Comparison of ENCODE assay signal across 1 cellular context in the genomic region with DNA sequence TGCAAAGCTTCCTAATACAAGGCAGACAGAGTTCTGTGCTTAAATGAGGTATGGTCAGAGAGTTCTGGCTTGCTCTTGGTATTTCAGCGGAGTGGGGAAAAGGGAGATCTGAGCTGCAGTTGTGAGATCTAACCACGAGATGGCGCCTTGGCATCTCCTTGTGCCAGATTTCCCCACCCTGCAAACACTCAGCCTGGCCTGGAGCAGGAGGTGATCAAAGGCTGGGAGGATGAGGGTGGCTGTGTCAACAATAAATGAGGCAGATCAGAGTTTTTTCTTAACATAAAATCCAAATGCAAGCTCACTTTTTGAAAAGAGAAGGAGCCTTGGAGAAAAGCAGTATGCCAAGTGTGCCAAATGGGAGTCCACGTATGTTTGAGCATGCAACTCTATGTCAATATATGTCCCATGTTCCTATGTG.
TF ChIP-seq lines count a peak whose summit lies in the region.

No MANE protein-coding gene starts in this region.

TF ChIP-seq in endothelial cell of umbilical vein, 7 proteins besides CTCF, POLR2A, EP300 and RAD21:
- TF ChIP-seq GATA2 (IDR thresholded peaks at IDR 0.05; ENCODE audit: insufficient read depth, insufficient read length, low read depth, low read length) = no peak
- TF ChIP-seq, protein P1, sequence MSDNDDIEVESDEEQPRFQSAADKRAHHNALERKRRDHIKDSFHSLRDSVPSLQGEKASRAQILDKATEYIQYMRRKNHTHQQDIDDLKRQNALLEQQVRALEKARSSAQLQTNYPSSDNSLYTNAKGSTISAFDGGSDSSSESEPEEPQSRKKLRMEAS (IDR thresholded peaks at IDR 0.05; ENCODE audit: insufficient read depth, insufficient read length) = no peak
- no peak for TF ChIP-seq POLR2AphosphoS5 (IDR thresholded peaks at IDR 0.05; ENCODE audit: insufficient read depth, low read depth, low read length)
- no peak for TF ChIP-seq MYC (IDR thresholded peaks at IDR 0.05; ENCODE audit: low read depth, low read length)
- no peak for TF ChIP-seq JUN (IDR thresholded peaks at IDR 0.05; ENCODE audit: borderline replicate concordance, insufficient read depth, insufficient read length, low read depth)
- TF ChIP-seq EZH2 (IDR thresholded peaks at IDR 0.05; ENCODE audit: borderline replicate concordance, low read depth, low read length, severe bottlenecking) = no peak
- TF ChIP-seq FOS (IDR thresholded peaks at IDR 0.05; ENCODE audit: borderline replicate concordance, insufficient read depth, low read length) = no peak
